In genomic region chr1:176033879-176034278, GRCh38 we compare ENCODE assay signal across 16 cellular contexts.
DNase-seq lines count a peak whose midpoint lies in the region; FAIRE-seq and TF ChIP-seq lines count a peak whose summit lies in the region.
"Had no signal": no experiment of that assay in that cellular context is flagged by ENCODE, and none has a peak within 500 bp of the region (broad histone marks: within the 10 kb centered on the region; RNA-seq: fewer than 3 reads in every experiment).

No MANE protein-coding gene starts in this region.

- no peak overlapping the region for H2BK120ac ChIP-seq in mesendoderm (ENCODE audit: low read depth, low read length)

- H3K4me3 ChIP-seq in HEK293 (ENCODE audit: low read depth, low read length) (no peak overlapping the region), hepatocyte (no peak overlapping the region), mesendoderm (ENCODE audit: low read length) (no peak overlapping the region)
- H3K4me3 ChIP-seq: esophagus muscularis mucosa, SJCRH30 had no signal

- intact Hi-C loops in cardiac septum (cut with DNase I), result no loop called here

- H2BK15ac ChIP-seq in mesendoderm (replicated peaks; ENCODE audit: low read depth), result no peak overlapping the region

- DNase-seq in A172 (ENCODE audit: low spot score) (peak; percentile 4), brain pericyte (ENCODE audit: low read depth, low spot score) (peak; percentile 15), hepatocyte (ENCODE audit: low spot score) (no peak), mesendoderm (no peak), GM19239 (ENCODE audit: insufficient read length, low spot score) (no peak), DMS153 (lab: John Stamatoyannopoulos, UW) (no peak), cardiac septum (ENCODE audit: low spot score) (no peak)
- DNase-seq: activated CD8-positive, alpha-beta T cell treated with anti-CD3 and anti-CD28 coated beads, Interleukin-2, amount 10 ng/mL, durations not matched to agents 7 days and 5 days; cerebellar nuclear complex; DMS 273 treated with DMSO at 0.1 percent for 48 hours; NCI-H2081; NK-92 treated with Interleukin-12 subunit alpha and Interleukin-12 subunit beta, amount 100 ng/mL, for 24 hours; SJCRH30 had no signal

- no peak overlapping the region for H3K9ac ChIP-seq in mesendoderm (ENCODE audit: low read length)
- H3K9ac ChIP-seq: parathyroid adenoma had no signal

- no peak overlapping the region for H4K8ac ChIP-seq in mesendoderm (ENCODE audit: low read depth, low read length)

- H3K4me1 ChIP-seq in HEK293 (ENCODE audit: control insufficient read depth, insufficient read depth, low read length) (peaks cover 4% of the 10 kb centered on the region; the same call in 1 of the 2 replicates), hepatocyte (ENCODE audit: insufficient read depth) (no peaks in the 10 kb centered on the region), mesendoderm (ENCODE audit: control insufficient read depth, low read depth, low read length) (no peaks in the 10 kb centered on the region)
- H3K4me1 ChIP-seq: parathyroid adenoma, SJCRH30 had no signal

- H3K9me2 ChIP-seq in hepatocyte (replicated peaks; ENCODE audit: insufficient read depth), result no peaks in the 10 kb centered on the region

- FAIRE-seq in GM19239 (lab: Jason Lieb, UNC), result no peak

- POLR2A ChIA-PET in HEK293 (lab: Yijun Ruan, JAX), result interaction anchor here (0.6 kb wide), 1 partner anchor 12 kb away, joined by 4 read pairs; no protein-coding TSS in a partner anchor

- no peaks in the 10 kb centered on the region for H3K79me1 ChIP-seq in mesendoderm (ENCODE audit: low read length)

- no peak overlapping the region for H3K18ac ChIP-seq in mesendoderm (ENCODE audit: low read length)

- no peak overlapping the region for H2AK5ac ChIP-seq in mesendoderm (ENCODE audit: low read length)

- H4K5ac ChIP-seq in mesendoderm (ENCODE audit: low read length), result no peak overlapping the region

- 76% methylated on average over 2 of the region's 2 CpGs for WGBS in hepatocyte (ENCODE audit: low lambda C conversion rate, missing lambda C conversion rate)
- WGBS in mesendoderm (ENCODE audit: extremely low coverage, insufficient coverage, low lambda C conversion rate), result no CpG with 5 or more reads among the region's 2 CpGs

- H3K9me3 ChIP-seq in HEK293 (ENCODE audit: control insufficient read depth, insufficient read depth, low read depth, low read length), result no peaks in the 10 kb centered on the region
- no peaks in the 10 kb centered on the region for H3K9me3 ChIP-seq in hepatocyte (ENCODE audit: low read depth)
- H3K9me3 ChIP-seq: esophagus muscularis mucosa, SJCRH30 had no signal

- H3K56ac ChIP-seq in mesendoderm (ENCODE audit: low read length), result no peak overlapping the region

- CTCF ChIA-PET in HEK293 (lab: Yijun Ruan, JAX), result interaction anchor here (0.6 to 1.4 kb wide), 3 partner anchors 12 to 131 kb away, joined by 3 read pairs; no protein-coding TSS in a partner anchor

- no peak overlapping the region for H2AFZ ChIP-seq in hepatocyte
- H2AFZ ChIP-seq: parathyroid adenoma had no signal

- no peak overlapping the region for H3K4ac ChIP-seq in mesendoderm (ENCODE audit: low read depth, low read length)

- no peaks in the 10 kb centered on the region for H3K79me2 ChIP-seq in hepatocyte
- H3K79me2 ChIP-seq in mesendoderm (ENCODE audit: control insufficient read depth, insufficient read depth, low read length), result no peaks in the 10 kb centered on the region
- H3K79me2 ChIP-seq: parathyroid adenoma had no signal

- TF ChIP-seq CTCF in HEK293 (tag by site-specific recombination; IDR thresholded peaks at IDR 0.05) (no peak), hepatocyte (IDR thresholded peaks at IDR 0.05; ENCODE audit: poor library complexity) (no peak)

- peaks cover 0 to 7% of the 10 kb centered on the region in 2 experiments; a peak in 1 of 3 replicates for H3K36me3 ChIP-seq in HEK293 (ENCODE audit: control insufficient read depth in 2 of 2, insufficient read depth in 1 of 2, low read length in 2 of 2)
- H3K36me3 ChIP-seq in hepatocyte (replicated peaks; ENCODE audit: insufficient read depth, low read depth), result no peaks in the 10 kb centered on the region
- H3K36me3 ChIP-seq in mesendoderm (ENCODE audit: control insufficient read depth, insufficient read depth, low read length), result no peaks in the 10 kb centered on the region
- H3K36me3 ChIP-seq: SJCRH30 had no signal

- no peak overlapping the region for H3K23ac ChIP-seq in mesendoderm (ENCODE audit: low read length)

- H3K27ac ChIP-seq in HEK293 (ENCODE audit: extremely low read depth, low read depth, low read length) (no peak overlapping the region), hepatocyte (peak overlapping the region; percentile 8), mesendoderm (ENCODE audit: low read depth, low read length) (no peak overlapping the region)
- H3K27ac ChIP-seq: esophagus muscularis mucosa, parathyroid adenoma, SJCRH30 had no signal

- no peak overlapping the region for H3K4me2 ChIP-seq in hepatocyte
- H3K4me2 ChIP-seq in mesendoderm (ENCODE audit: low read length), result no peak overlapping the region

- H3K27me3 ChIP-seq in hepatocyte (no peaks in the 10 kb centered on the region), mesendoderm (ENCODE audit: insufficient read depth, low read length, poor library complexity) (no peaks in the 10 kb centered on the region)
- H3K27me3 ChIP-seq: esophagus muscularis mucosa, SJCRH30 had no signal

- no peaks in the 10 kb centered on the region for H4K20me1 ChIP-seq in hepatocyte (ENCODE audit: insufficient read depth, poor library complexity, severe bottlenecking)

- H2BK5ac ChIP-seq in mesendoderm (ENCODE audit: low read length), result no peak overlapping the region

TF ChIP-seq in HEK293, 187 proteins besides CTCF, POLR2A, EP300 and RAD21:
- TF ChIP-seq PRDM6 (tag by site-specific recombination; IDR thresholded peaks at IDR 0.05) (peak; percentile 58), SP7 (tag by site-specific recombination; IDR thresholded peaks at IDR 0.05) (peak; percentile 5; the same call in 1 of the 2 replicates), ZNF112 (tag by site-specific recombination; IDR thresholded peaks at IDR 0.05) (no peak)
TF ChIP-seq in HEK293: peak in this region for 2.

Comparison
In these comparisons a context has a peak if more than half of its experiments do, and no peak if none do; other contexts are left out.
1. DNase-seq: peak in A172 (single experiment) and brain pericyte (single experiment); none in hepatocyte (single experiment), mesendoderm (single experiment), GM19239 (single experiment), DMS153 (single experiment) and cardiac septum (single experiment).